17 cellular contexts compared by ENCODE assay signal in the genomic region with DNA sequence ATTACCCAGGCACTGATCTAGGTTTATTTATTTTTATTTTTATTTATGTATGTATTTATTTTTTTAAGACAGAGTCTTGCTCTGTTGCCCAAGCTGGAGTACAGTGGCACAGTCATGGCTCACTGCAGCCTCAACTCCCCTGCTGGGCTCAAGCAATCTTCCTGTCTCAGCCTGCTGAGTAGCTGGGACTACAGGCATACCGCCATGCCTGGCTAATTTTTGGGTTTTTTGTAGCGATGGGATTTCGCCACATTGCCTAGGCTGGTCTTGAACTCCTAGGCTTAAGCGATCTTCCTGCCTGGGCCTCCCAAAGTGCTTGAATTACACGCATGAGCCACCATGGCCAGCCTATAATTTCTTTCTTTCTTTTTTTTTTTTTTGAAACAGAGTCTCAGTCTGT.
"Had no signal": no experiment of that assay in that cellular context is flagged by ENCODE, and none has a peak within 500 bp of the region (broad histone marks: within the 10 kb centered on the region; RNA-seq: fewer than 3 reads in every experiment).

No MANE protein-coding gene starts in this region.

- H3K9me3 ChIP-seq: adrenal gland, breast epithelium, esophagus squamous epithelium, spleen had no signal

- H3K9me3 Mint-ChIP-seq: immature natural killer cell; natural killer cell treated with Interleukin-12 subunit alpha and Interleukin-12 subunit beta and Interleukin-15 and Interleukin-18, amount 100 ng/mL, for 72 hours had no signal

- H3K27ac Mint-ChIP-seq: activated CD4-positive, alpha-beta T cell treated with anti-CD3 and anti-CD28 coated beads, Interleukin-2, amount 10 ng/mL, durations not matched to agents 24 days and 14 days; natural killer cell treated with Interleukin-12 subunit alpha and Interleukin-12 subunit beta and Interleukin-15 and Interleukin-18, amount 100 ng/mL, for 72 hours had no signal

- H3K27me3 Mint-ChIP-seq: activated CD4-positive, alpha-beta T cell treated with anti-CD3 and anti-CD28 coated beads, Interleukin-2, amount 10 ng/mL, durations not matched to agents 24 days and 14 days; natural killer cell treated with Interleukin-12 subunit alpha and Interleukin-12 subunit beta and Interleukin-15 and Interleukin-18, amount 100 ng/mL, for 72 hours had no signal

- H3K4me3 ChIP-seq: adrenal gland, breast epithelium, coronary artery, esophagus squamous epithelium, spleen had no signal

- H3K27me3 ChIP-seq: adrenal gland, breast epithelium, esophagus squamous epithelium, spleen had no signal

- H3K36me3 ChIP-seq: adrenal gland, breast epithelium had no signal

- H3K4me3 Mint-ChIP-seq: activated CD4-positive, alpha-beta T cell treated with anti-CD3 and anti-CD28 coated beads, Interleukin-2, amount 10 ng/mL, durations not matched to agents 24 days and 14 days; immature natural killer cell; natural killer cell treated with Interleukin-12 subunit alpha and Interleukin-12 subunit beta and Interleukin-15 and Interleukin-18, amount 100 ng/mL, for 72 hours had no signal

- H3K4me1 ChIP-seq: adrenal gland, breast epithelium had no signal

- H3K27ac ChIP-seq: adrenal gland, breast epithelium, coronary artery, esophagus squamous epithelium had no signal

- DNase-seq: activated CD4-positive, alpha-beta T cell treated with anti-CD3 and anti-CD28 coated beads, Interleukin-2, amount 10 ng/mL, durations not matched to agents 24 days and 14 days; activated CD8-positive, alpha-beta memory T cell treated with anti-CD3 and anti-CD28 coated beads, Interleukin-2, amount 50 U/mL, for 48 hours; activated effector memory CD4-positive, alpha-beta T cell treated with anti-CD3 and anti-CD28 coated beads, Interleukin-2, amount 50 U/mL, for 16 hours; activated naive CD4-positive, alpha-beta T cell treated with anti-CD3 and anti-CD28 coated beads, Interleukin-2, amount 50 U/mL, for 16 hours; activated T-cell treated with anti-CD3 and anti-CD28 coated beads, Interleukin-2, amount 50 U/mL, for 48 hours; esophagus squamous epithelium; immature natural killer cell; mesendoderm; nucleus accumbens; stimulated activated CD4-positive, alpha-beta T cell treated with anti-CD3 and anti-CD28 coated beads, Interleukin-4, amount 100 ng/mL, for 4 hours; stimulated activated naive CD4-positive, alpha-beta T cell; T-helper 9 cell had no signal
